Comparison of ENCODE assay signal across 16 cellular contexts in genomic region chr17:59437766-59438165, GRCh38.
DNase-seq lines count a peak whose midpoint lies in the region; ATAC-seq, FAIRE-seq and TF ChIP-seq lines count a peak whose summit lies in the region.
"Had no signal": no experiment of that assay in that cellular context is flagged by ENCODE, and none has a peak within 500 bp of the region (broad histone marks: within the 10 kb centered on the region; RNA-seq: fewer than 3 reads in every experiment).

No MANE protein-coding gene starts in this region.

- CTCF ChIA-PET in GM12878 (lab: Yijun Ruan, JAX): interaction anchor here (0.7 to 17.9 kb wide), 7 partner anchors 10 to 122 kb away, joined by 3 to 383 read pairs (median 53); partner anchors contain the start of gene YPEL2
- CTCF ChIA-PET in WTC11 (lab: Charles Lee): interaction anchor here (2.0 to 5.7 kb wide), 3 partner anchors 10 to 127 kb away, joined by 4 to 53 read pairs (median 13); no protein-coding TSS in a partner anchor

- H3K27me3 ChIP-seq in GM12878 (replicated peaks in 1 of 2; ENCODE audit: control insufficient read depth in 2 of 2, insufficient read depth in 2 of 2, low read length in 1 of 2): no peaks in the 10 kb centered on the region
- H3K27me3 ChIP-seq in subcutaneous abdominal adipose tissue (ENCODE audit: control insufficient read depth in 5 of 5, insufficient read depth in 4 of 5, low read length in 5 of 5): no peaks in the 10 kb centered on the region

- ATAC-seq in GM12878 (no peak), WTC11 (no peak)
- ATAC-seq: SK-N-SH treated with all-trans-retinoic acid at 6 μM for 48 hours had no signal

- H3K9ac ChIP-seq in GM12878 (ENCODE audit: control insufficient read depth, insufficient read depth, low read length) (no peak overlapping the region), subcutaneous abdominal adipose tissue (ENCODE audit: low read length in 5 of 5) (no peak overlapping the region)

- in situ Hi-C loops in GM12878 (cut with MboI): loop anchor here (5.0 kb wide), 1 partner anchor 125 kb away; no protein-coding TSS in a partner anchor

- peak; percentile 57 for FAIRE-seq in GM12878 (lab: Jason Lieb, UNC)
- no peak for FAIRE-seq in H54 (lab: Jason Lieb, UNC)
- FAIRE-seq: small intestine had no signal

- no peak overlapping the region for H2AFZ ChIP-seq in GM12878 (ENCODE audit: control insufficient read depth, low read depth, low read length)

- H3K9me3 Mint-ChIP-seq in activated naive CD8-positive, alpha-beta T cell (ENCODE audit: low read depth): peaks cover under 1% of the 10 kb centered on the region
- peaks cover 1% of the 10 kb centered on the region for H3K9me3 Mint-ChIP-seq in activated naive CD8-positive, alpha-beta T cell treated with anti-CD3 and anti-CD28 coated beads for 36 hours
- no peaks in the 10 kb centered on the region; the same call in 1 of the 2 replicates for H3K9me3 Mint-ChIP-seq in WTC11

- peak overlapping the region; percentile 2 for H3K27ac Mint-ChIP-seq in activated naive CD8-positive, alpha-beta T cell
- H3K27ac Mint-ChIP-seq in activated naive CD8-positive, alpha-beta T cell treated with anti-CD3 and anti-CD28 coated beads for 36 hours: no peak overlapping the region
- no peak overlapping the region for H3K27ac Mint-ChIP-seq in WTC11

- POLR2A ChIA-PET in GM12878 (lab: Charles Lee) (interaction anchor here (0.9 to 1.8 kb wide), 2 partner anchors 10 to 108 kb away, joined by 3 to 5 read pairs; no protein-coding TSS in a partner anchor), WTC11 (lab: Charles Lee) (no interaction called here)

- no peaks in the 10 kb centered on the region for H4K20me1 ChIP-seq in GM12878 (ENCODE audit: control insufficient read depth, insufficient read depth)

- H3K4me2 ChIP-seq in GM12878 (ENCODE audit: control insufficient read depth, insufficient read depth): no peak overlapping the region

- H3K9me3 ChIP-seq in GM12878 (replicated peaks; ENCODE audit: control insufficient read depth, insufficient read depth, low read length): no peaks in the 10 kb centered on the region; the same call in 2 of the 3 replicates
- peaks cover 0 to 2% (median 0%) of the 10 kb centered on the region in 5 donors for H3K9me3 ChIP-seq in subcutaneous abdominal adipose tissue (ENCODE audit: control insufficient read depth in 5 of 5, low read length in 5 of 5)
- H3K9me3 ChIP-seq: neutrophil had no signal

- H3K27ac ChIP-seq in GM12878 (ENCODE audit: control insufficient read depth, insufficient read depth): no peak overlapping the region
- peak overlapping the region; percentile 47 for H3K27ac ChIP-seq in subcutaneous abdominal adipose tissue (ENCODE audit: low read depth, low read length)
- H3K27ac ChIP-seq: neutrophil had no signal

- RAD21 ChIA-PET in GM12878 (lab: Charles Lee; ENCODE audit: unreplicated experiment): interaction anchor here (1.2 to 10.1 kb wide), 5 partner anchors 11 to 316 kb away, joined by 3 to 169 read pairs (median 51); partner anchors contain the start of genes GDPD1 and YPEL2

- peaks cover 1% of the 10 kb centered on the region for H3K27me3 Mint-ChIP-seq in activated naive CD8-positive, alpha-beta T cell
- peaks cover 3% of the 10 kb centered on the region for H3K27me3 Mint-ChIP-seq in activated naive CD8-positive, alpha-beta T cell treated with anti-CD3 and anti-CD28 coated beads for 36 hours
- no peaks in the 10 kb centered on the region; the same call in 1 of the 2 replicates for H3K27me3 Mint-ChIP-seq in WTC11 (ENCODE audit: low read depth)

- H3K4me3 ChIP-seq in GM12878 (no peak overlapping the region), subcutaneous abdominal adipose tissue (ENCODE audit: low read depth in 1 of 5, low read length in 5 of 5) (no peak overlapping the region)
- H3K4me3 ChIP-seq: lung had no signal

- no peaks in the 10 kb centered on the region for H3K79me2 ChIP-seq in GM12878 (ENCODE audit: control insufficient read depth, insufficient read depth, low read length)

- intact Hi-C loops in GM12878 (cut with micrococcal nuclease; ENCODE audit: unreplicated experiment): no loop called here

- BruUV-seq in GM12878 (replicated peaks; lab: Mats Ljungman, UMichigan): no TSS peak

- SMC1A ChIA-PET in GM12878 (lab: Charles Lee; ENCODE audit: uncharacterized antibody, unreplicated experiment): interaction anchor here (0.7 to 9.8 kb wide), 6 partner anchors 10 to 217 kb away, joined by 3 to 217 read pairs (median 52); partner anchors contain the start of gene GDPD1

- H3K4me3 Mint-ChIP-seq in activated naive CD8-positive, alpha-beta T cell: no peak overlapping the region
- H3K4me3 Mint-ChIP-seq in activated naive CD8-positive, alpha-beta T cell treated with anti-CD3 and anti-CD28 coated beads for 36 hours: no peak overlapping the region
- H3K4me3 Mint-ChIP-seq in WTC11: no peak overlapping the region

- DNase-seq in activated naive CD8-positive, alpha-beta T cell treated with anti-CD3 and anti-CD28 coated beads for 36 hours: no peak
- peak; percentile 77 for DNase-seq in NOMO-1 treated with dmso at 0.1 percent for 144 hours (lab: John Stamatoyannopoulos, UW; ENCODE audit: unreplicated experiment)
- DNase-seq in GM12878 (ENCODE audit: low read depth, low spot score): peak; percentile 40
- DNase-seq in HK-2 (ENCODE audit: unreplicated experiment): no peak
- DNase-seq in WTC11 (ENCODE audit: low spot score): no peak
- DNase-seq in H54 (ENCODE audit: insufficient read length, low spot score): no peak
- DNase-seq: activated CD4-positive, CD25-positive, alpha-beta regulatory T cell; aorta; DMS153; NCI-H2081; small intestine had no signal

- no peak for TF ChIP-seq RAD21 in GM12878 (IDR thresholded peaks at IDR 0.05; ENCODE audit: insufficient read depth, low read depth, low read length)

- WGBS in GM12878 (ENCODE audit: insufficient coverage, insufficient replicate concordance, low lambda C conversion rate, missing lambda C conversion rate): 17% methylated on average over 8 of the region's 8 CpGs

- no peak for TF ChIP-seq EP300 in GM12878 (IDR thresholded peaks at IDR 0.05; ENCODE audit: borderline replicate concordance in 1 of 2, control insufficient read depth in 1 of 2, low read depth in 2 of 2, low read length in 2 of 2)

- TF ChIP-seq POLR2A in GM12878 (IDR thresholded peaks at IDR 0.05; ENCODE audit: low read depth, low read length): no peak
- no peak for TF ChIP-seq POLR2A in H54 (IDR thresholded peaks at IDR 0.05; ENCODE audit: low read depth, low read length)

- no peaks in the 10 kb centered on the region for H3K36me3 Mint-ChIP-seq in activated naive CD8-positive, alpha-beta T cell
- no peaks in the 10 kb centered on the region for H3K36me3 Mint-ChIP-seq in activated naive CD8-positive, alpha-beta T cell treated with anti-CD3 and anti-CD28 coated beads for 36 hours
- no peaks in the 10 kb centered on the region for H3K36me3 Mint-ChIP-seq in WTC11

- TF ChIP-seq CTCF in GM12878 (IDR thresholded peaks at IDR 0.05 in 2 of 3, conservative IDR thresholded peaks at IDR 0.05 in 1 of 3; ENCODE audit: control insufficient read depth in 2 of 3, extremely low read depth in 1 of 3, insufficient read depth in 1 of 3, low read depth in 3 of 3, low read length in 3 of 3): no peak
- no peak for TF ChIP-seq CTCF in WTC11 (IDR thresholded peaks at IDR 0.05)

- peaks cover 37% of the 10 kb centered on the region for H3K4me1 Mint-ChIP-seq in activated naive CD8-positive, alpha-beta T cell (ENCODE audit: low read depth)
- H3K4me1 Mint-ChIP-seq in activated naive CD8-positive, alpha-beta T cell treated with anti-CD3 and anti-CD28 coated beads for 36 hours: peaks cover 45% of the 10 kb centered on the region
- H3K4me1 Mint-ChIP-seq in WTC11: peaks cover 3% of the 10 kb centered on the region

- H3K4me1 ChIP-seq in GM12878 (ENCODE audit: control insufficient read depth, insufficient read depth, low read length) (peaks cover 25% of the 10 kb centered on the region), subcutaneous abdominal adipose tissue (ENCODE audit: control insufficient read depth in 5 of 5, insufficient read depth in 5 of 5, low read length in 5 of 5) (peaks cover 6 to 61% (median 49%) of the 10 kb centered on the region in 5 donors)

- H3K36me3 ChIP-seq in GM12878 (ENCODE audit: control insufficient read depth in 2 of 2, insufficient read depth in 2 of 2, low read length in 1 of 2) (no peaks in the 10 kb centered on the region), subcutaneous abdominal adipose tissue (ENCODE audit: control insufficient read depth in 5 of 5, insufficient read depth in 5 of 5, low read length in 5 of 5) (no peaks in the 10 kb centered on the region)
- H3K36me3 ChIP-seq: neutrophil had no signal

TF ChIP-seq in GM12878, 131 proteins besides CTCF, POLR2A, EP300 and RAD21:
- TF ChIP-seq RUNX3 (IDR thresholded peaks at IDR 0.05; ENCODE audit: low read length) (peak; percentile 45; the same call in 1 of the 2 replicates), HDAC6 (IDR thresholded peaks at IDR 0.05; ENCODE audit: unreplicated experiment) (no peak), IKZF1 (conservative IDR thresholded peaks at IDR 0.05) (peak; percentile 44; the same call in 1 of the 2 replicates), IKZF2 (IDR thresholded peaks at IDR 0.05) (peak; percentile 58 to 66; a peak in 2 of 4 replicates), MTA2 (IDR thresholded peaks at IDR 0.05; ENCODE audit: low read depth) (peak; percentile 34; the same call in 1 of the 2 replicates)

TF ChIP-seq in WTC11, 78 proteins besides CTCF, POLR2A, EP300 and RAD21 (continues in another document):
- TF ChIP-seq RORB (CRISPR knock-in tag; IDR thresholded peaks at IDR 0.05) (no peak), ZNF232 (CRISPR knock-in tag; IDR thresholded peaks at IDR 0.05) (no peak), ETV6 (CRISPR knock-in tag; IDR thresholded peaks at IDR 0.05) (no peak), CREB1 (CRISPR knock-in tag; IDR thresholded peaks at IDR 0.05) (no peak), TEAD4 (CRISPR knock-in tag; IDR thresholded peaks at IDR 0.05) (no peak)
- TF ChIP-seq, protein P1, sequence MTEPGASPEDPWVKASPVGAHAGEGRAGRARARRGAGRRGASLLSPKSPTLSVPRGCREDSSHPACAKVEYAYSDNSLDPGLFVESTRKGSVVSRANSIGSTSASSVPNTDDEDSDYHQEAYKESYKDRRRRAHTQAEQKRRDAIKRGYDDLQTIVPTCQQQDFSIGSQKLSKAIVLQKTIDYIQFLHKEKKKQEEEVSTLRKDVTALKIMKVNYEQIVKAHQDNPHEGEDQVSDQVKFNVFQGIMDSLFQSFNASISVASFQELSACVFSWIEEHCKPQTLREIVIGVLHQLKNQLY (CRISPR knock-in tag; IDR thresholded peaks at IDR 0.05): no peak

Comparison
In these comparisons a context has a peak if more than half of its experiments do, and no peak if none do; other contexts are left out.
1. DNase-seq: peak in NOMO-1 treated with dmso at 0.1 percent for 144 hours (single experiment) and GM12878 (single experiment); none in activated naive CD8-positive, alpha-beta T cell treated with anti-CD3 and anti-CD28 coated beads for 36 hours (single experiment), HK-2 (single experiment), WTC11 (single experiment) and H54 (single experiment).